8 cellular contexts compared by ENCODE assay signal in the genomic region with DNA sequence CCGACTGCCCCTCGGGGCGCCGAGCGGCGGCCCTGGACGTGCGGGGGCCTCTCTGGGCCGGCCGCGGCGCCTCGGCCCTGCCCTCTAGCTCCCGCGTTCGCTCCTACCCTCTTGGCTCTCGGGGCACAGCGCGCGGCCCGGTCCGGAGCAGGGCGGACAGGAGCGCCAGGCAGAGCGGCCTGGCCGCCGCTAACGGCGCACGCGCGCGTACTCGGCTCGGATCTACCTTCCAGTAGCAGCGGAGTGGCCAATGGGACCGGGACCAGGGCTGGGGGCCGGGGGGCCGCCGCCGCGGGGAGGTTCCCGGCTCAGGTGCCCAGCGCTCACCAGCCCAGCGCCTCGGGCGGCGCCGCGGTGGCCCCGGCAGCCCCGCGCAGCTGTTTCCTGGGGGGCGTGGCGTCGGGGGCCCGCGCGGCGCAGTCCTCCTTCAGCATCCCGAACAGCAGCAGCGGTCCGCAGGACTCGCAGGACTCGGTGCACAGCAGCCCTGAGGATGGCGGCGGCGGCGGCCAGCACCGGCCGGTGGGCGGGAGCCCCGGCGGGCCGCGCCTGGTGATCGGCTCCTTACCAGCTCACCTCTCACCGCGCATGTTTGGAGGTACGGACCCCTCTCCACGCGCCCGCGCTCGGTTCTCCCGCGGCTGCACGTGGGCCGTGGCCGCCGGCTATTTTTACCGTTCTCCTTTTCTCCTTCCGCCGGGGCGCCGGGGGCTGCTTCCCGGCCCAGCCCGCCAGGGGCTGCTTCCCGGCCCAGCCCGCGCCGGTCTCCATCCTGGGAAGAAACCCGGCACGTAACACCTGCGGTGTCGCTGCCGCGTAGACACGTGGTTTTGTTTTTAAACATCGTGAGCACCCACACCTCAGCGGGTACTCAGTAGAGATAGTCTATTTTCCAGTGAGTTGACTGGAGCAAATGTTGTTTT.
DNase-seq lines count a peak whose midpoint lies in the region; ATAC-seq, FAIRE-seq and TF ChIP-seq lines count a peak whose summit lies in the region.
"Not testable (repeated sequence)": the region's sequence is repeated elsewhere in the genome, so short reads cannot be mapped to it uniquely, and the experiment has no call there.

No MANE protein-coding gene starts in this region.

- H3K14ac ChIP-seq in mesenchymal stem cell (ENCODE audit: low read length in 2 of 2): peak overlapping the region in 1 of 2 experiments; percentile 96

- H3K9ac ChIP-seq in endothelial cell of umbilical vein (replicated peaks; ENCODE audit: extremely low read depth, insufficient read depth, low read length): peak overlapping the region; percentile 55
- H3K9ac ChIP-seq in mesenchymal stem cell (ENCODE audit: low read length): peak overlapping the region; percentile 78

- peak overlapping the region; percentile 86 to 97 for H3K18ac ChIP-seq in mesenchymal stem cell (ENCODE audit: low read depth in 1 of 2, low read length in 2 of 2)

- not testable (repeated sequence) for BruUV-seq in endothelial cell of umbilical vein (replicated peaks; lab: Mats Ljungman, UMichigan)

- not testable (repeated sequence) for TF ChIP-seq POLR2A in endothelial cell of umbilical vein (IDR thresholded peaks at IDR 0.05; ENCODE audit: low read depth, low read length)

- FAIRE-seq in endothelial cell of umbilical vein (lab: Jason Lieb, UNC): not testable (repeated sequence)

- H3K27me3 ChIP-seq in endothelial cell of umbilical vein (ENCODE audit: control insufficient read depth in 2 of 2, insufficient read depth in 2 of 2, low read length in 2 of 2); mesenchymal stem cell (ENCODE audit: control insufficient read depth in 1 of 2, insufficient read depth in 1 of 2, low read length in 2 of 2): not testable (repeated sequence)

- H4K8ac ChIP-seq in mesenchymal stem cell (ENCODE audit: low read length): peak overlapping the region; percentile 54

- intact Hi-C loops in endothelial cell of umbilical vein (cut with micrococcal nuclease): loop anchor here (1.0 kb wide), 2 partner anchors 141 to 238 kb away; a partner anchor contains a TSS

- H2BK12ac ChIP-seq in mesenchymal stem cell (ENCODE audit: low read length in 2 of 2): not testable (repeated sequence)

- 0% methylated on average over 54 of the region's 111 CpGs for WGBS in mesenchymal stem cell

- H2AFZ ChIP-seq in endothelial cell of umbilical vein (ENCODE audit: low read depth, low read length) (peak overlapping the region; percentile 95), mesenchymal stem cell (ENCODE audit: low read depth, low read length) (peak overlapping the region; percentile 76)

- H3K4me1 ChIP-seq in endothelial cell of umbilical vein (ENCODE audit: control insufficient read depth, extremely low read depth, insufficient read depth, low read length); mesenchymal stem cell (ENCODE audit: control insufficient read depth, insufficient read depth, low read depth, low read length): not testable (repeated sequence)

- H3K4ac ChIP-seq in mesenchymal stem cell (ENCODE audit: low read depth in 1 of 2, low read length in 2 of 2): peak overlapping the region in 1 of 2 experiments; percentile 51

- not testable (repeated sequence) for H3K79me2 ChIP-seq in endothelial cell of umbilical vein (ENCODE audit: control insufficient read depth, insufficient read depth, low read length)

- peak; percentile 76 for DNase-seq in COR-L47 (lab: John Stamatoyannopoulos, UW)
- DNase-seq in HPDE6-E6E7 (ENCODE audit: extremely low spot score): peak; percentile 10
- peak; percentile 32 for DNase-seq in NOMO-1 treated with DMSO at 0.1 percent for 48 hours (lab: John Stamatoyannopoulos, UW; ENCODE audit: unreplicated experiment)
- DNase-seq in activated CD8-positive, alpha-beta memory T cell treated with anti-CD3 and anti-CD28 coated beads, Interleukin-2, amount 50 U/mL, for 48 hours: peak; percentile 74
- DNase-seq in endothelial cell of umbilical vein (ENCODE audit: low read depth, low spot score): peak; percentile 67
- DNase-seq in mesenchymal stem cell: peak; percentile 71
- peak; percentile 9 for DNase-seq in stimulated activated CD8-positive, alpha-beta memory T cell treated with anti-CD3 and anti-CD28 coated beads, Interleukin-12 subunit alpha, Interleukin-12 subunit beta, amount 100 ng/mL, for 24 hours (ENCODE audit: extremely low read depth)

- H2BK15ac ChIP-seq in mesenchymal stem cell (ENCODE audit: low read depth, poor library complexity, severe bottlenecking): peak overlapping the region; percentile 67

- TF ChIP-seq CTCF in endothelial cell of umbilical vein (IDR thresholded peaks at IDR 0.05; ENCODE audit: extremely low read depth in 1 of 2, insufficient read depth in 1 of 2, low read depth in 1 of 2, low read length in 2 of 2): not testable (repeated sequence)

- H2BK120ac ChIP-seq in mesenchymal stem cell (ENCODE audit: low read depth, low read length): peak overlapping the region; percentile 34

- not testable (repeated sequence) for H2BK5ac ChIP-seq in mesenchymal stem cell (ENCODE audit: low read depth, low read length, poor library complexity, severe bottlenecking)

- not testable (repeated sequence) for H3K9me1 ChIP-seq in endothelial cell of umbilical vein (replicated peaks; ENCODE audit: control insufficient read depth, extremely low read depth, insufficient read depth, low read length)

- H3K4me3 ChIP-seq in endothelial cell of umbilical vein (replicated peaks in 1 of 3; ENCODE audit: insufficient read depth in 1 of 3, low read depth in 1 of 3, low read length in 3 of 3): peak overlapping the region; percentile 54 to 64 (median 59)
- H3K4me3 ChIP-seq in mesenchymal stem cell (ENCODE audit: insufficient read depth in 1 of 2, low read depth in 1 of 2, low read length in 2 of 2): peak overlapping the region; percentile 75 to 92

- peak overlapping the region; percentile 57 for H3K27ac ChIP-seq in endothelial cell of umbilical vein (ENCODE audit: insufficient read depth, low read depth, low read length)
- not testable (repeated sequence) for H3K27ac ChIP-seq in mesenchymal stem cell (ENCODE audit: low read length, poor library complexity, severe bottlenecking)

- not testable (repeated sequence) for H3K36me3 ChIP-seq in endothelial cell of umbilical vein (ENCODE audit: control insufficient read depth in 2 of 2, extremely low read depth in 1 of 2, insufficient read depth in 2 of 2, low read length in 2 of 2); mesenchymal stem cell (ENCODE audit: control insufficient read depth in 1 of 2, insufficient read depth in 2 of 2, low read depth in 1 of 2, low read length in 2 of 2)

- POLR2A ChIA-PET in endothelial cell of umbilical vein (lab: Charles Lee): not testable (repeated sequence)

- H4K91ac ChIP-seq in mesenchymal stem cell (ENCODE audit: low read length): not testable (repeated sequence)

- peak overlapping the region in 1 of 2 experiments; percentile 93 for H3K23ac ChIP-seq in mesenchymal stem cell (ENCODE audit: low read length in 2 of 2)

- H3K4me2 ChIP-seq in endothelial cell of umbilical vein (ENCODE audit: insufficient read depth, low read length): peak overlapping the region; percentile 76
- peak overlapping the region; percentile 55 for H3K4me2 ChIP-seq in mesenchymal stem cell (ENCODE audit: low read length, poor library complexity, severe bottlenecking)

- not testable (repeated sequence) for H3K9me3 ChIP-seq in endothelial cell of umbilical vein (replicated peaks; ENCODE audit: control insufficient read depth, insufficient read depth, low read length); mesenchymal stem cell (ENCODE audit: control insufficient read depth, low read length)

- not testable (repeated sequence) for H4K20me1 ChIP-seq in endothelial cell of umbilical vein (replicated peaks; ENCODE audit: control insufficient read depth, extremely low read depth, insufficient read depth, low read length)

- CTCF ChIA-PET in endothelial cell of umbilical vein (lab: Charles Lee): interaction anchor here (0.6 kb wide), 1 partner anchor 34 kb away, joined by 3 read pairs; no protein-coding TSS in a partner anchor

- dilution Hi-C loops in endothelial cell of umbilical vein (cut with MboI; ENCODE audit: extremely low pct_ligation_motif_present, low sequenced_read_pairs): not testable (repeated sequence)

- not testable (repeated sequence) for H2AK5ac ChIP-seq in mesenchymal stem cell (ENCODE audit: low read length, severe bottlenecking)

- peak; percentile 66 for ATAC-seq in GM21423 (IDR thresholded peaks at IDR 0.05; ENCODE audit: unreplicated experiment)

- not testable (repeated sequence) for H3K79me1 ChIP-seq in mesenchymal stem cell (replicated peaks; ENCODE audit: low read length, poor library complexity, severe bottlenecking)

Comparison
In these comparisons a context has a peak if more than half of its experiments do, and no peak if none do; other contexts are left out.
1. DNase-seq: peak in every context shown above with its lines; median percentile 76 in COR-L47; 74 in activated CD8-positive, alpha-beta memory T cell treated with anti-CD3 and anti-CD28 coated beads, Interleukin-2, amount 50 U/mL, for 48 hours; 71 in mesenchymal stem cell; 67 in endothelial cell of umbilical vein; 32 in NOMO-1 treated with DMSO at 0.1 percent for 48 hours; 10 in HPDE6-E6E7; 9 in stimulated activated CD8-positive, alpha-beta memory T cell treated with anti-CD3 and anti-CD28 coated beads, Interleukin-12 subunit alpha, Interleukin-12 subunit beta, amount 100 ng/mL, for 24 hours.